Comparison of ENCODE assay signal across 8 cellular contexts in the genomic region with DNA sequence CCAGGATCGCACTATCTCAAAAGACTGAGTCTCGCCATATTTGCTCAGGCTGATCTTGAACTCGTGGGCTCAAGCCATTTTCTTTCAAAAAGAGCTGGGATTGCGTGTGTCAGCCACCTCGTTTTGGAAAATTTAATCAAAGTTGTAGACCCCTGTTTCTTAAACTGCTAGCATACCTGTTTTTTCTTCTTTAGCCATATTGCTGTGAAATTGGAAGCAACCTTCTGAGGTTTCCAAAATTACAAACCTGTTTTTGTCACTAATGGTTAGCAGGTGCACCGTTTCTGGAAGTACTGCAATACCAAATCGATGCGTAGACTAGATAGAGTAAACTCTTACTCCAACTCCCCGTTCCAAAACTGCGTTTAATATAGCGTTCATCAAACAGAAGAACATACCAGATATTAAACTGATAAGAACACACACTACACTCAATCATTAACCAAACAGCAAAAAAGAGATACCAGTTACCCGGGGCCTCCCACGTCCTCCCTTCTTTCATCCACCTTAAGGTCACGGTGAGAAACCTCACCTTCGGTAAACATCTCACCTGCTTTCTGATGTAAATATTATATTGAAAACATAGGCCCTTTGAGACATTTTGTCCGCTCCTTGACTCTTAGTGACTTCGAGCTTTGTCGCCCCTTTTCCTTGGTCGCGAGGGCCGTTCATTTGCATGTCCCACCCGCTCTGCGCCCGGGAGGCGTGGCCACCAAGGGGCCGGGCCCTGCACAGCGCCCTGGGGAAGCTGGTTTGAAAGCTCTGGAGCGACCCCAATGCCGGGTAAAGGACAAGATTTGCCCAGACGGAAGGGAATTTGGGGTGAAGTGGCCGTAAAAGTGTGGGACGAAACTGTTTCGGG. TPM values are rescaled to one million over a fixed set of nuclear protein-coding genes. Genes with fewer than 3 reads are reported as not detected.
DNase-seq lines count a peak whose midpoint lies in the region; ATAC-seq and TF ChIP-seq lines count a peak whose summit lies in the region.

A gene (minus strand): TSS at position 462 of the 862 bp plus-strand sequence.

- H3K27me3 Mint-ChIP-seq in IgD-negative memory B cell (no peaks in the 10 kb centered on the region), neural progenitor cell (ENCODE audit: insufficient read depth, low read depth) (peaks cover 10% of the 10 kb centered on the region)

- peak within 1 kb of the TSS; percentile 58 for H3K4me3 ChIP-seq in neural progenitor cell
- H3K4me3 ChIP-seq in stomach smooth muscle (ENCODE audit: low read length in 2 of 2): peak within 1 kb of the TSS; percentile 82 to 91

- no peaks in the 10 kb centered on the region for H3K9me3 ChIP-seq in neural progenitor cell (ENCODE audit: low read depth)
- H3K9me3 ChIP-seq in stomach smooth muscle (ENCODE audit: control insufficient read depth in 2 of 2, low read length in 2 of 2): no peaks in the 10 kb centered on the region

- H3K27me3 ChIP-seq in neural progenitor cell: no peaks in the 10 kb centered on the region
- no peaks in the 10 kb centered on the region for H3K27me3 ChIP-seq in stomach smooth muscle (ENCODE audit: control insufficient read depth in 1 of 2, insufficient read depth in 2 of 2, low read length in 2 of 2)

- H3K36me3 ChIP-seq in neural progenitor cell (no peaks in the 10 kb centered on the region), stomach smooth muscle (ENCODE audit: control insufficient read depth in 2 of 2, insufficient read depth in 2 of 2, low read length in 2 of 2) (no peaks in the 10 kb centered on the region)

- DNase-seq in DMS 273 treated with DMSO at 0.1 percent for 48 hours (lab: John Stamatoyannopoulos, UW): peak; percentile 99
- DNase-seq in RKO (ENCODE audit: low spot score): peak; percentile 93
- peak; percentile 67 for DNase-seq in activated effector memory CD4-positive, alpha-beta T cell treated with Interleukin-2 at 50 U/mL for 16 hours
- peak; percentile 77 for DNase-seq in foreskin melanocyte
- DNase-seq in neural progenitor cell (ENCODE audit: low spot score): peak; percentile 87

- peak within 1 kb of the TSS; percentile 95 to 100 (median 100) for H3K27ac Mint-ChIP-seq in IgD-negative memory B cell
- H3K27ac Mint-ChIP-seq in neural progenitor cell: peak within 1 kb of the TSS; percentile 100

- TF ChIP-seq CTCF in neural progenitor cell (IDR thresholded peaks at IDR 0.05): no peak

- peaks cover 27% of the 10 kb centered on the region for H3F3A ChIP-seq in neural progenitor cell (ENCODE audit: low read depth)

- peak within 1 kb of the TSS; percentile 72 for H3K4me2 ChIP-seq in neural progenitor cell

- no peaks in the 10 kb centered on the region for H3K79me2 ChIP-seq in neural progenitor cell (ENCODE audit: low read depth)

- H3K4me1 Mint-ChIP-seq in IgD-negative memory B cell (peaks cover 13 to 17% (median 16%) of the 10 kb centered on the region in 3 donors), neural progenitor cell (peaks cover 19% of the 10 kb centered on the region)

- H3K9me3 Mint-ChIP-seq in IgD-negative memory B cell (peaks cover 0 to 3% (median 0%) of the 10 kb centered on the region in 3 donors), neural progenitor cell (no peaks in the 10 kb centered on the region)

- peak within 1 kb of the TSS; percentile 93 for H2AFZ ChIP-seq in neural progenitor cell (replicated peaks)

- peaks cover 16% of the 10 kb centered on the region for H3K4me1 ChIP-seq in neural progenitor cell
- H3K4me1 ChIP-seq in stomach smooth muscle (ENCODE audit: control insufficient read depth, insufficient read depth, low read length): peaks cover 15% of the 10 kb centered on the region

- H3K4me3 Mint-ChIP-seq in IgD-negative memory B cell: peak within 1 kb of the TSS; percentile 96 to 99 (median 98)
- H3K4me3 Mint-ChIP-seq in neural progenitor cell: peak within 1 kb of the TSS; percentile 96

- H3K9ac ChIP-seq in neural progenitor cell: peak within 1 kb of the TSS; percentile 85
- H3K9ac ChIP-seq in stomach smooth muscle (ENCODE audit: low read length in 2 of 2): peak within 1 kb of the TSS; percentile 67 to 80

- H3K27ac ChIP-seq in neural progenitor cell: peak within 1 kb of the TSS; percentile 97
- H3K27ac ChIP-seq in stomach smooth muscle (ENCODE audit: low read length): no peak within 1 kb of the TSS

- peak; percentile 87 for ATAC-seq in GM21528 (IDR thresholded peaks at IDR 0.05; ENCODE audit: low FRiP score, unreplicated experiment)

- no peaks in the 10 kb centered on the region for H4K20me1 ChIP-seq in neural progenitor cell (ENCODE audit: low read depth)

- H3K36me3 Mint-ChIP-seq in IgD-negative memory B cell: no peaks in the 10 kb centered on the region
- no peaks in the 10 kb centered on the region for H3K36me3 Mint-ChIP-seq in neural progenitor cell

RNA-seq across cellular contexts. Expression of the gene that starts here (rescaled TPM):
- polyA plus RNA-seq in IgD-negative memory B cell: not detected
- total RNA-seq in neural progenitor cell (ENCODE audit: low replicate concordance): not detected in 2 replicates

Comparison
In these comparisons a context has a peak if more than half of its experiments do, and no peak if none do; other contexts are left out.
1. Peak in DNase-seq, H3K4me3 ChIP-seq, H3K27ac ChIP-seq, H3K9ac ChIP-seq and H3K4me2 ChIP-seq in neural progenitor cell; RNA of the gene not detected or under 1 TPM.